In genomic region chr10:99793819-99794218, GRCh38 we compare ENCODE assay signal across 33 cellular contexts.
"Had no signal": no experiment of that assay in that cellular context is flagged by ENCODE, and none has a peak within 500 bp of the region (broad histone marks: within the 10 kb centered on the region; RNA-seq: fewer than 3 reads in every experiment).

No MANE protein-coding gene starts in this region.

- DNase-seq: activated B cell treated with CpG ODN at 0.5 μM for 24 hours; activated CD4-positive, alpha-beta memory T cell treated with anti-CD3 and anti-CD28 coated beads for 36 hours; activated CD4-positive, alpha-beta T cell treated with anti-CD3 and anti-CD28 coated beads for 4 hours; activated CD4-positive, alpha-beta T cell treated with anti-CD3 and anti-CD28 coated beads, Interleukin-2, amount 10 ng/mL, durations not matched to agents 24 days and 14 days; activated CD4-positive, alpha-beta T cell treated with anti-CD3 and anti-CD28 coated beads, Interleukin-2, amount 50 U/mL, for 1 hour; activated CD4-positive, alpha-beta T cell treated with anti-CD3 and anti-CD28 coated beads, Interleukin-2, amount 50 U/mL, for 4 hours; activated CD4-positive, CD25-positive, alpha-beta regulatory T cell treated with anti-CD3 and anti-CD28 coated beads, Interleukin-2, amount 50 U/mL, for 72 hours; activated CD8-positive, alpha-beta memory T cell treated with anti-CD3 and anti-CD28 coated beads, Interleukin-2, amount 50 U/mL, for 4 hours; activated CD8-positive, alpha-beta T cell treated with anti-CD3 and anti-CD28 coated beads for 36 hours; activated effector memory CD4-positive, alpha-beta T cell treated with anti-CD3 and anti-CD28 coated beads, Interleukin-2, amount 50 U/mL, for 16 hours; activated gamma-delta T cell treated with Interleukin-2 at 50 U/mL for 16 hours; activated naive CD4-positive, alpha-beta T cell; activated naive CD4-positive, alpha-beta T cell treated with anti-CD3 and anti-CD28 coated beads for 36 hours; activated naive CD4-positive, alpha-beta T cell treated with anti-CD3 and anti-CD28 coated beads, Interleukin-2, amount 50 U/mL, for 16 hours; activated naive CD8-positive, alpha-beta T cell treated with anti-CD3 and anti-CD28 coated beads for 36 hours; activated T-cell treated with anti-CD3 and anti-CD28 coated beads for 4 hours; activated T-cell treated with anti-CD3 and anti-CD28 coated beads, Interleukin-2, amount 50 U/mL, for 1 hour; activated T-cell treated with anti-CD3 and anti-CD28 coated beads, Interleukin-2, amount 50 U/mL, for 4 hours; activated T-cell treated with anti-CD3 and anti-CD28 coated beads, Interleukin-2, amount 50 U/mL, for 72 hours; adrenal gland; amniotic stem cell; aorta; body of pancreas; brain microvascular endothelial cell; central memory CD4-positive, alpha-beta T cell; T-helper 2 cell; T-helper 9 cell had no signal

- H3K9me3 ChIP-seq: adrenal gland, body of pancreas, breast epithelium had no signal

- ATAC-seq: activated CD8-positive, alpha-beta T cell treated with anti-CD3 and anti-CD28 coated beads for 36 hours; activated naive CD4-positive, alpha-beta T cell treated with anti-CD3 and anti-CD28 coated beads, Interleukin-2, amount 50 U/mL, for 72 hours; activated T-cell treated with anti-CD3 and anti-CD28 coated beads, Interleukin-2, amount 50 U/mL, for 4 hours; activated T-cell treated with anti-CD3 and anti-CD28 coated beads, Interleukin-2, amount 50 U/mL, for 72 hours; activated T-helper 17 cell treated with anti-CD3 and anti-CD28 coated beads, Interleukin-2, amount 50 U/mL, for 72 hours; body of pancreas had no signal

- H3K4me3 ChIP-seq: adrenal gland, body of pancreas, breast epithelium had no signal

- H3K4me1 ChIP-seq: adrenal gland, body of pancreas, breast epithelium had no signal

- H3K36me3 ChIP-seq: adrenal gland, brain microvascular endothelial cell, breast epithelium had no signal

- H3K27ac ChIP-seq: adrenal gland, body of pancreas, brain microvascular endothelial cell, breast epithelium, VCaP had no signal

- FAIRE-seq: astrocyte, TTC549 had no signal

- H3K27me3 ChIP-seq: adrenal gland, body of pancreas, brain microvascular endothelial cell, breast epithelium had no signal
